ENCODE assay signal across 19 cellular contexts in genomic region chr14:51318777-51319176, GRCh38.
A peak's percentile ranks its signal among the peaks of the same experiment; 100 is the strongest.
DNase-seq lines count a peak whose midpoint lies in the region; ATAC-seq and TF ChIP-seq lines count a peak whose summit lies in the region.
"Had no signal": no experiment of that assay in that cellular context is flagged by ENCODE, and none has a peak within 500 bp of the region (broad histone marks: within the 10 kb centered on the region; RNA-seq: fewer than 3 reads in every experiment).

No MANE protein-coding gene starts in this region.

- no peak overlapping the region for H3K56ac ChIP-seq in IMR-90 (ENCODE audit: extremely low read depth, insufficient read depth, low read length)

- no peak overlapping the region; the same call in 1 of the 2 replicates for H3K23ac ChIP-seq in IMR-90 (ENCODE audit: low read depth, low read length)

- no peak overlapping the region for H3K9ac ChIP-seq in IMR-90 (ENCODE audit: low read depth, low read length)
- H3K9ac ChIP-seq in stomach smooth muscle (ENCODE audit: low read length in 2 of 2): no peak overlapping the region

- no peak overlapping the region for H2AK9ac ChIP-seq in IMR-90 (replicated peaks; ENCODE audit: low read depth, low read length, poor library complexity)

- no peak for TF ChIP-seq RAD21 in IMR-90 (IDR thresholded peaks at IDR 0.05; ENCODE audit: low read length)

- no peaks in the 10 kb centered on the region for H3K9me1 ChIP-seq in IMR-90 (ENCODE audit: insufficient read depth, low read length)

- no peak overlapping the region for H4K5ac ChIP-seq in IMR-90 (ENCODE audit: low read depth, low read length)

- H3K36me3 ChIP-seq in IMR-90 (ENCODE audit: control insufficient read depth, insufficient read depth, low read length) (no peaks in the 10 kb centered on the region), ascending aorta (no peaks in the 10 kb centered on the region), left ventricle myocardium inferior (no peaks in the 10 kb centered on the region), stomach smooth muscle (ENCODE audit: control insufficient read depth in 2 of 2, insufficient read depth in 2 of 2, low read length in 2 of 2) (no peaks in the 10 kb centered on the region), thyroid gland (no peaks in the 10 kb centered on the region)
- H3K36me3 ChIP-seq: colonic mucosa had no signal

- H3K18ac ChIP-seq in IMR-90 (ENCODE audit: low read depth, low read length): peak overlapping the region; percentile 44; the same call in 1 of the 2 replicates

- H3K4ac ChIP-seq in IMR-90 (ENCODE audit: low read depth, low read length): peak overlapping the region; percentile 18; the same call in 1 of the 2 replicates

- H3K4me1 ChIP-seq in IMR-90 (ENCODE audit: control insufficient read depth, insufficient read depth, low read length) (peaks cover 15% of the 10 kb centered on the region), ascending aorta (peaks cover 6 to 19% of the 10 kb centered on the region in 2 donors), left ventricle myocardium inferior (peaks cover 23% of the 10 kb centered on the region), stomach smooth muscle (ENCODE audit: control insufficient read depth, insufficient read depth, low read length) (peaks cover 4% of the 10 kb centered on the region), thyroid gland (peaks cover 0 to 5% of the 10 kb centered on the region in 2 donors)
- H3K4me1 ChIP-seq: colonic mucosa had no signal

- peak overlapping the region; percentile 10; the same call in 1 of the 2 replicates for H2AK5ac ChIP-seq in IMR-90 (ENCODE audit: low read depth, low read length)

- no peak overlapping the region for H3K4me2 ChIP-seq in IMR-90 (ENCODE audit: low read depth, low read length)

- WGBS in IMR-90 (ENCODE audit: extremely low coverage in 2 of 2, insufficient read length in 1 of 2), 2 experiments: 50 to 100% methylated on average over 1 of the region's 3 CpGs
- WGBS in thyroid gland, 2 donors: 74 to 75% methylated on average over 3 of the region's 3 CpGs

- H4K8ac ChIP-seq in IMR-90 (ENCODE audit: low read depth in 2 of 2, low read length in 2 of 2): peak overlapping the region in 1 of 2 experiments; percentile 4; a peak in 1 of 4 replicates

- POLR2A ChIA-PET in IMR-90 (lab: Charles Lee; ENCODE audit: unreplicated experiment): no interaction called here

- TF ChIP-seq CTCF in IMR-90 (conservative IDR thresholded peaks at IDR 0.05; ENCODE audit: low read depth, low read length): no peak
- no peak for TF ChIP-seq CTCF in ascending aorta (IDR thresholded peaks at IDR 0.05)
- no peak for TF ChIP-seq CTCF in left ventricle myocardium inferior (IDR thresholded peaks at IDR 0.05; ENCODE audit: borderline replicate concordance)
- no peak for TF ChIP-seq CTCF in thyroid gland (IDR thresholded peaks at IDR 0.05)

- no peaks in the 10 kb centered on the region for H3K9me3 ChIP-seq in IMR-90 (ENCODE audit: control insufficient read depth, insufficient read depth, low read length)
- no peaks in the 10 kb centered on the region for H3K9me3 ChIP-seq in ascending aorta
- H3K9me3 ChIP-seq in left ventricle myocardium inferior (replicated peaks): no peaks in the 10 kb centered on the region
- no peaks in the 10 kb centered on the region for H3K9me3 ChIP-seq in stomach smooth muscle (ENCODE audit: control insufficient read depth in 2 of 2, low read length in 2 of 2)
- no peaks in the 10 kb centered on the region for H3K9me3 ChIP-seq in thyroid gland
- H3K9me3 ChIP-seq: colonic mucosa had no signal

- H4K20me1 ChIP-seq in IMR-90 (ENCODE audit: insufficient read depth, low read length): no peaks in the 10 kb centered on the region

- intact Hi-C loops in IMR-90 (cut with micrococcal nuclease) (no loop called here), ascending aorta (cut with DNase I) (no loop called here), left ventricle myocardium inferior (cut with micrococcal nuclease) (no loop called here), thyroid gland (cut with DNase I) (no loop called here)

- in situ Hi-C loops in IMR-90 (cut with MboI; ENCODE audit: low sequenced_read_pairs): no loop called here

- H4K91ac ChIP-seq in IMR-90 (ENCODE audit: insufficient read depth, low read depth, low read length): no peak overlapping the region

- peak overlapping the region; percentile 4; the same call in 1 of the 2 replicates for H2BK120ac ChIP-seq in IMR-90 (ENCODE audit: low read depth, low read length)

- CTCF ChIA-PET in IMR-90 (lab: Yijun Ruan, JAX): interaction anchor here (0.7 kb wide), 1 partner anchor 121 kb away, joined by 3 read pairs; no protein-coding TSS in a partner anchor

- no peak for DNase-seq in IMR-90
- DNase-seq in ascending aorta (ENCODE audit: low spot score in 2 of 2): no peak
- no peak for DNase-seq in left ventricle myocardium inferior
- DNase-seq in thyroid gland: no peak
- no peak for DNase-seq in activated gamma-delta T cell treated with Interleukin-2 at 50 U/mL for 16 hours
- DNase-seq: activated CD4-positive, alpha-beta T cell treated with anti-CD3 and anti-CD28 coated beads for 36 hours; activated CD8-positive, alpha-beta memory T cell treated with anti-CD3 and anti-CD28 coated beads, Interleukin-2, amount 50 U/mL, for 4 hours; activated effector memory CD4-positive, alpha-beta T cell treated with anti-CD3 and anti-CD28 coated beads, Interleukin-2, amount 50 U/mL, for 16 hours; amniotic stem cell; colonic mucosa; MM.1S; NCI-H187 treated with DMSO at 0.1 percent for 48 hours; NCI-H526 treated with DMSO at 0.1 percent for 48 hours; PC-3 had no signal

- no TSS peak for BruUV-seq in IMR-90 (replicated peaks; lab: Mats Ljungman, UMichigan)

- no peak overlapping the region for H2BK5ac ChIP-seq in IMR-90 (ENCODE audit: low read depth, low read length, poor library complexity, severe bottlenecking)

- ATAC-seq in IMR-90 (ENCODE audit: low read depth): no peak
- no peak for ATAC-seq in HG03175 (IDR thresholded peaks at IDR 0.05; ENCODE audit: unreplicated experiment)
- ATAC-seq: activated CD4-positive, alpha-beta T cell treated with anti-CD3 and anti-CD28 coated beads for 36 hours; HepG2; natural killer cell treated with Interleukin-12 subunit alpha and Interleukin-12 subunit beta and Interleukin-15 and Interleukin-18, amount 100 ng/mL, for 72 hours; PC-3 had no signal

- no peaks in the 10 kb centered on the region for H3K27me3 ChIP-seq in IMR-90 (ENCODE audit: control insufficient read depth, insufficient read depth, low read length)
- H3K27me3 ChIP-seq in ascending aorta: no peaks in the 10 kb centered on the region
- H3K27me3 ChIP-seq in left ventricle myocardium inferior (ENCODE audit: low read depth): no peaks in the 10 kb centered on the region
- H3K27me3 ChIP-seq in stomach smooth muscle (ENCODE audit: control insufficient read depth in 1 of 2, insufficient read depth in 2 of 2, low read length in 2 of 2): no peaks in the 10 kb centered on the region
- H3K27me3 ChIP-seq in thyroid gland: no peaks in the 10 kb centered on the region
- H3K27me3 ChIP-seq: colonic mucosa had no signal

- H3K27ac ChIP-seq in IMR-90 (ENCODE audit: insufficient read depth, low read length) (no peak overlapping the region), ascending aorta (peak overlapping the region; percentile 36 to 63), left ventricle myocardium inferior (replicated peaks) (peak overlapping the region; percentile 68), stomach smooth muscle (ENCODE audit: low read length) (peak overlapping the region; percentile 32), thyroid gland (no peak overlapping the region)
- H3K27ac ChIP-seq: colonic mucosa had no signal

- TF ChIP-seq POLR2A in IMR-90 (IDR thresholded peaks at IDR 0.05; ENCODE audit: low read depth, low read length) (no peak), thyroid gland (IDR thresholded peaks at IDR 0.05) (no peak)

- no peak overlapping the region for H2BK20ac ChIP-seq in IMR-90 (ENCODE audit: low read depth, low read length)

- H2AFZ ChIP-seq in IMR-90 (replicated peaks; ENCODE audit: low read length, poor library complexity): no peak overlapping the region

- dilution Hi-C loops in IMR-90 (cut with HindIII; ENCODE audit: low sequenced_read_pairs, unreplicated experiment): no loop called here

- no peak overlapping the region; the same call in 1 of the 2 replicates for H3K14ac ChIP-seq in IMR-90 (replicated peaks; ENCODE audit: low read depth, low read length)

- H3K79me1 ChIP-seq in IMR-90 (ENCODE audit: low read depth in 1 of 2, low read length in 2 of 2): no peaks in the 10 kb centered on the region

- peak overlapping the region; percentile 49; the same call in 2 of the 3 replicates for H2BK15ac ChIP-seq in IMR-90 (ENCODE audit: low read depth, low read length)

- H3K4me3 ChIP-seq in IMR-90 (ENCODE audit: insufficient read depth, low read depth, low read length): no peak overlapping the region
- H3K4me3 ChIP-seq in ascending aorta: no peak overlapping the region
- no peak overlapping the region for H3K4me3 ChIP-seq in left ventricle myocardium inferior
- peak overlapping the region in 1 of 2 donors; percentile 2 for H3K4me3 ChIP-seq in stomach smooth muscle (ENCODE audit: low read length in 2 of 2)
- no peak overlapping the region for H3K4me3 ChIP-seq in thyroid gland (replicated peaks in 1 of 3)
- H3K4me3 ChIP-seq: colonic mucosa, lung had no signal

TF ChIP-seq in IMR-90, 13 proteins besides CTCF, POLR2A, EP300 and RAD21:
- TF ChIP-seq FOS (IDR thresholded peaks at IDR 0.05; ENCODE audit: low read depth, low read length) (no peak), CHD1 (IDR thresholded peaks at IDR 0.05; ENCODE audit: low read depth, low read length) (no peak), RCOR1 (IDR thresholded peaks at IDR 0.05; ENCODE audit: insufficient replicate concordance, low read length) (no peak), MXI1 (IDR thresholded peaks at IDR 0.05; ENCODE audit: borderline replicate concordance, low read depth, low read length) (no peak), MAZ (IDR thresholded peaks at IDR 0.05; ENCODE audit: borderline replicate concordance, low read depth, low read length) (no peak), MAFK (IDR thresholded peaks at IDR 0.05; ENCODE audit: low read depth, low read length) (no peak)

Comparison
In these comparisons a context has a peak if more than half of its experiments do, and no peak if none do; other contexts are left out.
1. H3K27ac ChIP-seq: peak in ascending aorta (2 of 2), left ventricle myocardium inferior (single experiment) and stomach smooth muscle (single experiment); none in IMR-90 (single experiment) and thyroid gland (0 of 3).